ENCODE assay signal across 14 cellular contexts in genomic region chr11:8766043-8766992, GRCh38.
A peak's percentile ranks its signal among the peaks of the same experiment; 100 is the strongest.
DNase-seq lines count a peak whose midpoint lies in the region; TF ChIP-seq lines count a peak whose summit lies in the region.
"Had no signal": no experiment of that assay in that cellular context is flagged by ENCODE, and none has a peak within 500 bp of the region (broad histone marks: within the 10 kb centered on the region; RNA-seq: fewer than 3 reads in every experiment).

No MANE protein-coding gene starts in this region.

- POLR2A ChIA-PET in GM10248 (lab: Yijun Ruan, JAX) = no interaction called here

- CTCF ChIA-PET in GM10248 (lab: Yijun Ruan, JAX) = no interaction called here

- in situ Hi-C loops in astrocyte of the cerebellum (cut with HindIII; ENCODE audit: low sequenced_read_pairs) = no loop called here

- DNase-seq in ELR (ENCODE audit: low read depth) = peak; percentile 68
- DNase-seq in astrocyte of the cerebellum (ENCODE audit: low read depth) = peak; percentile 53
- DNase-seq in iPS-NIHi11 (ENCODE audit: low spot score) = peak; percentile 51
- peak; percentile 60 for DNase-seq in retina
- DNase-seq in NCI-H748 treated with DMSO at 0.1 percent for 48 hours (lab: John Stamatoyannopoulos, UW) = no peak
- DNase-seq in activated naive CD4-positive, alpha-beta T cell treated with anti-CD3 and anti-CD28 coated beads, Interleukin-2, amount 50 U/mL, for 16 hours = no peak
- no peak for DNase-seq in GM10248 (ENCODE audit: extremely low spot score)
- DNase-seq in DMS79 (lab: John Stamatoyannopoulos, UW) = no peak
- DNase-seq: activated CD8-positive, alpha-beta memory T cell treated with anti-CD3 and anti-CD28 coated beads, Interleukin-2, amount 50 U/mL, for 4 hours; caudate nucleus; CD4-positive, CD25-positive, alpha-beta regulatory T cell; head of caudate nucleus; Karpas-422; posterior cingulate gyrus had no signal

- TF ChIP-seq CTCF in astrocyte of the cerebellum (IDR thresholded peaks at IDR 0.05; ENCODE audit: low read depth, low read length, missing control alignments) (peak; percentile 45), GM10248 (IDR thresholded peaks at IDR 0.05; ENCODE audit: control extremely low read depth, extremely low read depth, low read depth, missing control alignments) (no peak)

- H3K4me3 ChIP-seq in astrocyte of the cerebellum (ENCODE audit: low read depth, low read length) = no peak overlapping the region

Comparison
In these comparisons a context has a peak if more than half of its experiments do, and no peak if none do; other contexts are left out.
1. DNase-seq: peak in ELR (single experiment), astrocyte of the cerebellum (single experiment), iPS-NIHi11 (single experiment) and retina (single experiment); none in NCI-H748 treated with DMSO at 0.1 percent for 48 hours (single experiment), activated naive CD4-positive, alpha-beta T cell treated with anti-CD3 and anti-CD28 coated beads, Interleukin-2, amount 50 U/mL, for 16 hours (single experiment), GM10248 (single experiment) and DMS79 (single experiment).